24 cellular contexts compared by ENCODE assay signal in the genomic region with DNA sequence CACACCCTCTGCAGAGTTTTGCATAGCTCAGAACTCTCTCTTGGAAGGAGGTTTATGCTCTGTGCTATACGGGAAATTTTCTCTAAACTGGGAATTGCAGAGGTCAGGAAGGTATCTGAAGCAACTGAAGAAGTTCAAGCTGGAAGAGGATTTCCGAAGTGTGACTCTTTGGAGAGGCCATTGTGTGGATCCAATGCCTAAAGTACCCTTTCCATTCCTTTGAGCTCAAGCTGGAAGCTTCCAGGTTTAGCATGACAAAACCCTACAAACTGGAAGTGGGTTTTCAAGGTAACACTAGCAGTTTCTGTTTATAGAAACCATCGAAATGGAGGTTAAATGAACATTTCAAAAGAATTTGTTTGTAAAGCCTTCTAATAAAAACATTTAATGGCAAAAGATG.
A peak's percentile ranks its signal among the peaks of the same experiment; 100 is the strongest.
DNase-seq lines count a peak whose midpoint lies in the region; ATAC-seq, FAIRE-seq and TF ChIP-seq lines count a peak whose summit lies in the region.
"Had no signal": no experiment of that assay in that cellular context is flagged by ENCODE, and none has a peak within 500 bp of the region (broad histone marks: within the 10 kb centered on the region; RNA-seq: fewer than 3 reads in every experiment).

No MANE protein-coding gene starts in this region.

- H2AK5ac ChIP-seq in H9 (ENCODE audit: insufficient read length, low read length) = no peak overlapping the region
- no peak overlapping the region; the same call in 1 of the 2 replicates for H2AK5ac ChIP-seq in H1 (ENCODE audit: low read depth, low read length)

- no peaks in the 10 kb centered on the region for H4K20me1 ChIP-seq in H9 (ENCODE audit: control insufficient read depth, insufficient read depth, insufficient read length)
- H4K20me1 ChIP-seq in H1 (replicated peaks in 1 of 2; ENCODE audit: control insufficient read depth in 1 of 2, insufficient read depth in 2 of 2, low read length in 2 of 2) = no peaks in the 10 kb centered on the region

- CTCF ChIA-PET in H1 (lab: Charles Lee; ENCODE audit: partially characterized antibody) = interaction anchor here (1.6 to 12.2 kb wide), 2 partner anchors 15 to 22 kb away, joined by 5 to 84 read pairs; no protein-coding TSS in a partner anchor

- H3K9me3 ChIP-seq in H9 (ENCODE audit: control insufficient read depth, low read depth, low read length) (no peaks in the 10 kb centered on the region), H1 (ENCODE audit: insufficient read depth in 2 of 2, low read depth in 1 of 2, low read length in 1 of 2) (no peaks in the 10 kb centered on the region), iPS-20b (ENCODE audit: insufficient read depth, low read depth, low read length) (no peaks in the 10 kb centered on the region), right lobe of liver (no peaks in the 10 kb centered on the region)
- H3K9me3 ChIP-seq: A549, HAP-1 had no signal

- WGBS in H9 (ENCODE audit: extremely low coverage, insufficient read length, low lambda C conversion rate) = no CpG with 5 or more reads among the region's 3 CpGs
- WGBS in H1 (ENCODE audit: extremely low coverage in 1 of 2, insufficient coverage in 1 of 2, insufficient read length in 1 of 2, insufficient replicate concordance in 2 of 2, low coverage in 1 of 2, low lambda C conversion rate in 2 of 2, missing lambda C conversion rate in 1 of 2), 2 experiments = 84% methylated on average over 3 of the region's 3 CpGs; no CpG with 5 or more reads in 1 of the 2 experiments
- 47% methylated on average over 2 of the region's 3 CpGs for WGBS in right lobe of liver (ENCODE audit: insufficient coverage, low coverage, low lambda C conversion rate, missing lambda C conversion rate)

- no peaks in the 10 kb centered on the region for H3K27me3 Mint-ChIP-seq in H9 (ENCODE audit: low read depth)
- H3K27me3 Mint-ChIP-seq: CD4-positive, alpha-beta memory T cell had no signal

- H2AFZ ChIP-seq in H9 (ENCODE audit: low read length) = no peak overlapping the region
- no peak overlapping the region for H2AFZ ChIP-seq in H1 (ENCODE audit: low read length)
- H2AFZ ChIP-seq: GM23248 had no signal

- H3K56ac ChIP-seq in H9 (ENCODE audit: insufficient read length, low read depth, low read length) (no peak overlapping the region), H1 (replicated peaks; ENCODE audit: insufficient read length, low read depth, low read length) (no peak overlapping the region)

- POLR2A ChIA-PET in H1 (lab: Charles Lee; ENCODE audit: partially characterized antibody) = no interaction called here

- no peaks in the 10 kb centered on the region for H3K9me3 Mint-ChIP-seq in H9

- peak overlapping the region in 2 of 3 experiments; percentile 16 to 33; a peak in 2 of 7 replicates for H3K27ac Mint-ChIP-seq in H9
- H3K27ac Mint-ChIP-seq: CD14-positive monocyte; CD4-positive, alpha-beta memory T cell had no signal

- no peaks in the 10 kb centered on the region; a peak in 1 of 8 replicates for H3K36me3 ChIP-seq in H1 (ENCODE audit: control insufficient read depth in 2 of 4, insufficient read depth in 4 of 4, low read length in 3 of 4)
- no peaks in the 10 kb centered on the region for H3K36me3 ChIP-seq in iPS-20b (ENCODE audit: insufficient read depth, low read depth, low read length)
- H3K36me3 ChIP-seq in right lobe of liver = no peaks in the 10 kb centered on the region
- H3K36me3 ChIP-seq: HAP-1 had no signal

- no peak overlapping the region for H3K4me3 ChIP-seq in H1 (ENCODE audit: extremely low read depth in 1 of 4, insufficient read depth in 2 of 4, low read depth in 3 of 4, low read length in 4 of 4)
- peak overlapping the region; percentile 0; the same call in 1 of the 2 replicates for H3K4me3 ChIP-seq in iPS-20b (ENCODE audit: low read length)
- H3K4me3 ChIP-seq in right lobe of liver = no peak overlapping the region
- H3K4me3 ChIP-seq: A549, GM23248, HAP-1, K562 had no signal

- no peaks in the 10 kb centered on the region for H3K79me2 ChIP-seq in H9 (ENCODE audit: insufficient read depth, low read length)
- no peaks in the 10 kb centered on the region for H3K79me2 ChIP-seq in H1 (ENCODE audit: control insufficient read depth in 1 of 2, insufficient read depth in 2 of 2, low read length in 2 of 2)

- no peak for TF ChIP-seq CTCF in H9 (conservative IDR thresholded peaks at IDR 0.05)
- no peak for TF ChIP-seq CTCF in H1 (IDR thresholded peaks at IDR 0.05; ENCODE audit: control extremely low read depth in 1 of 3, insufficient read depth in 1 of 3, low read depth in 1 of 3, low read length in 3 of 3)
- TF ChIP-seq CTCF in right lobe of liver (IDR thresholded peaks at IDR 0.05) = no peak
- TF ChIP-seq CTCF in D721Med (IDR thresholded peaks at IDR 0.05; ENCODE audit: insufficient read depth, missing control alignments) = no peak

- peak; percentile 6 for DNase-seq in ELF-1 (ENCODE audit: low read depth, low spot score)
- DNase-seq in H9 = no peak
- peak in 1 of 2 experiments; percentile 5 for DNase-seq in H1 (ENCODE audit: low read depth in 1 of 2, low spot score in 2 of 2)
- no peak for DNase-seq in amygdala (lab: John Stamatoyannopoulos, UW)
- DNase-seq in right lobe of liver = no peak
- no peak for DNase-seq in D721Med (ENCODE audit: insufficient read length, low spot score)
- DNase-seq: AML-193; CD4-positive, alpha-beta memory T cell; DMS 273 treated with DMSO at 0.1 percent for 48 hours; DMS53; DND-41; EL; GM23248; IMR-90 had no signal

- ATAC-seq in right lobe of liver (no peak), HG03378 (IDR thresholded peaks at IDR 0.05; ENCODE audit: unreplicated experiment) (no peak)
- ATAC-seq: A549, K562 had no signal

- TF ChIP-seq POLR2A in H1 (IDR thresholded peaks at IDR 0.05; ENCODE audit: control extremely low read depth in 1 of 2, low read depth in 2 of 2, low read length in 2 of 2) (no peak), right lobe of liver (IDR thresholded peaks at IDR 0.05) (no peak)

- H3K4ac ChIP-seq in H9 (ENCODE audit: low read depth, low read length) (no peak overlapping the region), H1 (replicated peaks; ENCODE audit: insufficient read length, low read depth, low read length) (no peak overlapping the region)

- H2BK120ac ChIP-seq in H9 (ENCODE audit: low read depth, low read length, poor library complexity, severe bottlenecking) = no peak overlapping the region
- no peak overlapping the region for H2BK120ac ChIP-seq in H1 (replicated peaks; ENCODE audit: low read depth, low read length)

- H3K27me3 ChIP-seq in H9 (ENCODE audit: insufficient read depth, low read length) = no peaks in the 10 kb centered on the region
- no peaks in the 10 kb centered on the region for H3K27me3 ChIP-seq in H1 (replicated peaks in 1 of 4; ENCODE audit: control insufficient read depth in 3 of 4, extremely low read depth in 1 of 4, insufficient read depth in 3 of 4, low read length in 3 of 4)
- H3K27me3 ChIP-seq in iPS-20b (ENCODE audit: insufficient read depth, low read length) = no peaks in the 10 kb centered on the region
- no peaks in the 10 kb centered on the region for H3K27me3 ChIP-seq in right lobe of liver

- H3K4me1 ChIP-seq in H9 (ENCODE audit: insufficient read depth, low read length) = peaks cover 8% of the 10 kb centered on the region; the same call in 1 of the 2 replicates
- H3K4me1 ChIP-seq in H1 (replicated peaks in 1 of 4; ENCODE audit: control insufficient read depth in 3 of 4, insufficient read depth in 4 of 4, low read length in 3 of 4) = peaks cover 0 to 12% (median 6%) of the 10 kb centered on the region in 4 experiments; a peak in 5 of 7 replicates
- H3K4me1 ChIP-seq in iPS-20b (ENCODE audit: insufficient read depth, low read length) = peaks cover 22% of the 10 kb centered on the region
- no peaks in the 10 kb centered on the region for H3K4me1 ChIP-seq in right lobe of liver
- H3K4me1 ChIP-seq: A549, HAP-1 had no signal

- H2BK12ac ChIP-seq in H9 (ENCODE audit: insufficient read length, low read depth, low read length) = no peak overlapping the region
- H2BK12ac ChIP-seq in H1 (ENCODE audit: low read depth, low read length) = no peak overlapping the region

- no peak overlapping the region for H3K4me3 Mint-ChIP-seq in H9
- H3K4me3 Mint-ChIP-seq: CD14-positive monocyte; CD4-positive, alpha-beta memory T cell had no signal

- H2BK20ac ChIP-seq in H9 (ENCODE audit: low read depth, low read length, poor library complexity, severe bottlenecking) (no peak overlapping the region), H1 (ENCODE audit: low read length) (no peak overlapping the region)

- no peak overlapping the region for H3T11ph ChIP-seq in H9 (ENCODE audit: low read length)

- intact Hi-C loops in right lobe of liver (cut with DNase I) = no loop called here

- H4K5ac ChIP-seq in H9 (ENCODE audit: insufficient read length, low read depth, low read length) (no peak overlapping the region), H1 (ENCODE audit: insufficient read length, low read depth, low read length) (no peak overlapping the region)

- H3K14ac ChIP-seq in H9 (ENCODE audit: insufficient read depth, low read length) (no peak overlapping the region), H1 (ENCODE audit: insufficient read length) (no peak overlapping the region)

- peaks cover 39 to 52% of the 10 kb centered on the region in 2 experiments for H3K4me1 Mint-ChIP-seq in H9
- H3K4me1 Mint-ChIP-seq: CD14-positive monocyte had no signal

- H3K9ac ChIP-seq in H9 (ENCODE audit: extremely low read depth, insufficient read length, low read length) (no peak overlapping the region), H1 (replicated peaks in 1 of 4; ENCODE audit: extremely low read depth in 1 of 4, low read depth in 3 of 4, low read length in 3 of 4) (no peak overlapping the region), iPS-20b (ENCODE audit: low read depth, low read length) (no peak overlapping the region)
- H3K9ac ChIP-seq: GM23248 had no signal

- peaks cover under 1 to 14% (median 7%) of the 10 kb centered on the region in 3 experiments; a peak in 5 of 7 replicates for H3K36me3 Mint-ChIP-seq in H9 (ENCODE audit: insufficient read depth in 1 of 3, low read depth in 3 of 3)
- H3K36me3 Mint-ChIP-seq: CD14-positive monocyte; CD4-positive, alpha-beta memory T cell had no signal

- FAIRE-seq in H1 (lab: Jason Lieb, UNC) (peak; percentile 60), D721Med (lab: Jason Lieb, UNC) (no peak)
- FAIRE-seq: A549, G401.6, GM12891, K562 had no signal

- TF ChIP-seq RAD21 in H1 (IDR thresholded peaks at IDR 0.05 in 1 of 2, conservative IDR thresholded peaks at IDR 0.05 in 1 of 2; ENCODE audit: low read depth in 2 of 2, low read length in 2 of 2) = no peak

- H4K91ac ChIP-seq in H9 (ENCODE audit: insufficient read length, low read depth, low read length) (no peak overlapping the region), H1 (replicated peaks; ENCODE audit: insufficient read length, low read length) (no peak overlapping the region)

- TF ChIP-seq EP300 in H1 (IDR thresholded peaks at IDR 0.05; ENCODE audit: borderline replicate concordance in 1 of 2, low read depth in 2 of 2, low read length in 2 of 2) = no peak

- no peak overlapping the region for H2BK15ac ChIP-seq in H9 (ENCODE audit: low read depth, low read length)
- no peak overlapping the region for H2BK15ac ChIP-seq in H1 (ENCODE audit: low read length)

- H3K23ac ChIP-seq in H9 (ENCODE audit: insufficient read length, low read depth, low read length) (no peak overlapping the region), H1 (ENCODE audit: insufficient read length) (no peak overlapping the region)

- H2BK5ac ChIP-seq in H9 (ENCODE audit: insufficient read length, low read length) (no peak overlapping the region), H1 (ENCODE audit: low read depth, low read length) (no peak overlapping the region)

- no peaks in the 10 kb centered on the region for H3K79me1 ChIP-seq in H9 (ENCODE audit: insufficient read depth, low read depth, low read length, poor library complexity, severe bottlenecking)
- no peaks in the 10 kb centered on the region for H3K79me1 ChIP-seq in H1 (ENCODE audit: low read depth, low read length)

- H3K23me2 ChIP-seq in H9 (ENCODE audit: insufficient read length, low read depth, low read length, poor library complexity, severe bottlenecking) (no peaks in the 10 kb centered on the region), H1 (ENCODE audit: low read depth, low read length) (no peaks in the 10 kb centered on the region)

- H4K8ac ChIP-seq in H9 (replicated peaks; ENCODE audit: insufficient read length, low read depth, low read length) = no peak overlapping the region
- H4K8ac ChIP-seq in H1 (ENCODE audit: extremely low read depth, insufficient read depth, low read length) = no peak overlapping the region

- H3K4me2 ChIP-seq in H9 (ENCODE audit: insufficient read depth, insufficient read length, low read length) (no peak overlapping the region), H1 (ENCODE audit: insufficient read depth in 1 of 2, low read depth in 2 of 2, low read length in 2 of 2) (peak overlapping the region in 1 of 2 experiments; percentile 49; a peak in 2 of 4 replicates)
- H3K4me2 ChIP-seq: A549 had no signal

- no peak overlapping the region for H3K18ac ChIP-seq in H9 (ENCODE audit: insufficient read length, low read depth, low read length)
- no peak overlapping the region for H3K18ac ChIP-seq in H1 (ENCODE audit: extremely low read depth, low read length)

- H3K27ac ChIP-seq in H9 (ENCODE audit: insufficient read length, low read depth, low read length) = no peak overlapping the region
- H3K27ac ChIP-seq in H1 (ENCODE audit: low read depth, low read length) = no peak overlapping the region
- H3K27ac ChIP-seq in iPS-20b (ENCODE audit: low read length) = no peak overlapping the region
- no peak overlapping the region for H3K27ac ChIP-seq in right lobe of liver
- H3K27ac ChIP-seq: 22Rv1, A549, GM23248, HL-60 had no signal
